16 cellular contexts compared by ENCODE assay signal in the genomic region with DNA sequence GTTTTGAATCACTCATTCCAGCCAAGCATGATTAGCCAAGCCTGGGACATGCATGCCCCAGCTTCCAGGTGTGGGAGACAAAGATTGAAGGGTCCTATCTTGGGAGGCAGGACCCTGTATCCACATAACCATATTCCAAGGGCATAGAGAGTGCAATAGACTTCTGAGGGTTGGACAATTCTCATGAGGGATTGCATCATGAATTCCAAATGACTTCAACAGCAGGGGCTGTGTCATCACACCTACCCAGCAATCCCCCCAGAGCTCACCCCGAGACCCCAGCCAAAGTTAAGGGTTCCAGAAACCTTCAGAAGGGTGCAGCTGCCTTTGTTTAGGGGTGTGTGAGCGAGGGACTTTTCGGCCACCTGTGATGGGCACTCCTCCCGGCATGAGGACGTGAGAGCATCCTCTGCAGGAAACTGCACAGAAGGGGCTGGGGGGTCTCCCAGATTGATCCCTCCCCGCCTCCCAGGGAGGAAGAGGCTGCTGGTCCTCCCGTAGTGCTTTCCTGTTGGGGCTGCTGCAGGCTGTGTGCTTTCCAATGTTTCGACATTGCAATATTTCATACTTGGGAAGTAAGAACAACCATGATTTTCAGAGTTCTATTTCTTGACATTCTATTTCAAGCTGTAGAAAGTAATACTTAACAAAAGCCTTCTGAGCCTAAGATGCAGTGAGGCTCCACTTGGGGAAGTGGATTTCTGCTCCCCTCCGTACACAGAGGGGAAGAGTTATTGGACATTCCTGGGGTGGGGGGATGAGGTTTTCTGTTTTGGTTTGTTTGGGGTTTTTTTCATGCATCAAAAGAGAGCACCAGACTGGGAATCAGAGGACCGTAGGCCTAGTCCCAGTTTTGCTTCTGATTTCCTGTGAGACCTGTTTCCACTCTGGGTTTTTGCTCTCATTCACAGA. TPM values are rescaled to one million over a fixed set of nuclear protein-coding genes. Genes with fewer than 3 reads are reported as not detected.
A peak's percentile ranks its signal among the peaks of the same experiment; 100 is the strongest.
DNase-seq lines count a peak whose midpoint lies in the region; ATAC-seq, FAIRE-seq and TF ChIP-seq lines count a peak whose summit lies in the region.
"Had no signal": no experiment of that assay in that cellular context is flagged by ENCODE, and none has a peak within 500 bp of the region (broad histone marks: within the 10 kb centered on the region; RNA-seq: fewer than 3 reads in every experiment).

No MANE protein-coding gene starts in this region.

- H3K27me3 ChIP-seq in keratinocyte (ENCODE audit: control insufficient read depth, extremely low read depth, insufficient read depth, low read length) (no peaks in the 10 kb centered on the region), MM.1S (replicated peaks; ENCODE audit: insufficient read depth, low read length) (no peaks in the 10 kb centered on the region)
- H3K27me3 ChIP-seq: BE2C had no signal

- H3K4me1 ChIP-seq in keratinocyte (ENCODE audit: control insufficient read depth, extremely low read depth, insufficient read depth, low read length) (peaks cover 20% of the 10 kb centered on the region), MM.1S (ENCODE audit: low read length) (no peaks in the 10 kb centered on the region)
- H3K4me1 ChIP-seq: BE2C had no signal

- H3K9me3 ChIP-seq in SK-N-MC (ENCODE audit: low read depth, low read length) (no peaks in the 10 kb centered on the region), keratinocyte (ENCODE audit: control insufficient read depth, low read depth, low read length) (no peaks in the 10 kb centered on the region), MM.1S (replicated peaks; ENCODE audit: insufficient read depth, low read length) (no peaks in the 10 kb centered on the region)
- H3K9me3 ChIP-seq: BE2C had no signal

- H3K27ac ChIP-seq in SK-N-MC (peak overlapping the region; percentile 57; the same call in 1 of the 2 replicates), keratinocyte (ENCODE audit: control insufficient read depth, insufficient read depth, low read length) (no peak overlapping the region), MM.1S (ENCODE audit: low read length) (no peak overlapping the region)

- H3K9me1 ChIP-seq in keratinocyte (ENCODE audit: control insufficient read depth, extremely low read depth, insufficient read depth, low read length): no peaks in the 10 kb centered on the region

- H3K4me1 Mint-ChIP-seq in progenitor cell of endocrine pancreas (ENCODE audit: low read depth): peaks cover 4% of the 10 kb centered on the region
- peaks cover under 1% of the 10 kb centered on the region for H3K4me1 Mint-ChIP-seq in activated T-cell treated with anti-CD3 and anti-CD28 coated beads, Interleukin-2, amount 50 U/mL, for 72 hours (ENCODE audit: low read depth)

- ATAC-seq in SK-N-SH treated with all-trans-retinoic acid at 6 μM for 48 hours: no peak
- ATAC-seq in activated T-cell treated with anti-CD3 and anti-CD28 coated beads, Interleukin-2, amount 50 U/mL, for 72 hours (replicated peaks in 1 of 2): no peak
- ATAC-seq: HCT116 had no signal

- no peaks in the 10 kb centered on the region for H3K27me3 Mint-ChIP-seq in progenitor cell of endocrine pancreas
- peaks cover 5% of the 10 kb centered on the region for H3K27me3 Mint-ChIP-seq in activated T-cell treated with anti-CD3 and anti-CD28 coated beads, Interleukin-2, amount 50 U/mL, for 72 hours (ENCODE audit: low read depth)

- peaks cover 2% of the 10 kb centered on the region for H3K36me3 Mint-ChIP-seq in progenitor cell of endocrine pancreas (ENCODE audit: insufficient read depth)
- no peaks in the 10 kb centered on the region for H3K36me3 Mint-ChIP-seq in activated T-cell treated with anti-CD3 and anti-CD28 coated beads, Interleukin-2, amount 50 U/mL, for 72 hours (ENCODE audit: insufficient read depth in 2 of 2)

- H3K4me2 ChIP-seq in keratinocyte (ENCODE audit: control insufficient read depth, extremely low read depth, insufficient read depth, low read depth, low read length): no peak overlapping the region
- H3K4me2 ChIP-seq in MM.1S (ENCODE audit: low read depth, low read length): no peak overlapping the region

- H3K4me3 ChIP-seq in SK-N-MC: no peak overlapping the region
- H3K4me3 ChIP-seq in keratinocyte (ENCODE audit: control insufficient read depth in 2 of 3, extremely low read depth in 1 of 3, insufficient read depth in 2 of 3, low read depth in 1 of 3, low read length in 3 of 3): no peak overlapping the region
- no peak overlapping the region for H3K4me3 ChIP-seq in MM.1S (ENCODE audit: low read length)

- H3K4me3 Mint-ChIP-seq in progenitor cell of endocrine pancreas (ENCODE audit: low read depth): no peak overlapping the region
- H3K4me3 Mint-ChIP-seq in activated T-cell treated with anti-CD3 and anti-CD28 coated beads, Interleukin-2, amount 50 U/mL, for 72 hours: no peak overlapping the region

- H2AFZ ChIP-seq in keratinocyte (ENCODE audit: control insufficient read depth, low read length): no peak overlapping the region
- H2AFZ ChIP-seq in MM.1S (ENCODE audit: low read length): no peak overlapping the region

- H3K79me2 ChIP-seq in keratinocyte (ENCODE audit: control insufficient read depth, insufficient read depth, low read length) (no peaks in the 10 kb centered on the region), MM.1S (ENCODE audit: low read length) (no peaks in the 10 kb centered on the region)

- DNase-seq in GM03348 (ENCODE audit: low spot score): peak; percentile 5
- DNase-seq in SK-N-MC (ENCODE audit: low read depth, low spot score): no peak
- no peak for DNase-seq in keratinocyte (ENCODE audit: low read depth, low spot score)
- no peak for DNase-seq in progenitor cell of endocrine pancreas (ENCODE audit: low spot score, unreplicated experiment)
- no peak for DNase-seq in MM.1S
- no peak for DNase-seq in SIG-M5 (lab: John Stamatoyannopoulos, UW)
- no peak for DNase-seq in activated T-cell treated with anti-CD3 and anti-CD28 coated beads, Interleukin-2, amount 50 U/mL, for 72 hours
- DNase-seq: BE2C, DMS 273 treated with DMSO at 0.1 percent for 48 hours, NCI-H1436 treated with DMSO at 0.1 percent for 48 hours, NCI-H2081 treated with DMSO at 0.1 percent for 48 hours, NCI-H2227 treated with DMSO at 0.1 percent for 48 hours, NCI-H526 had no signal

- dilution Hi-C loops in keratinocyte (cut with MboI; ENCODE audit: extremely low pct_ligation_motif_present, low sequenced_read_pairs): no loop called here

- no peaks in the 10 kb centered on the region for H3K9me2 ChIP-seq in MM.1S (replicated peaks; ENCODE audit: insufficient read depth, low read length)

- H3K9me3 Mint-ChIP-seq in progenitor cell of endocrine pancreas (ENCODE audit: low read depth): no peaks in the 10 kb centered on the region
- H3K9me3 Mint-ChIP-seq in activated T-cell treated with anti-CD3 and anti-CD28 coated beads, Interleukin-2, amount 50 U/mL, for 72 hours: no peaks in the 10 kb centered on the region

- no peaks in the 10 kb centered on the region for H3F3A ChIP-seq in MM.1S (ENCODE audit: insufficient read depth, low read length)

- TF ChIP-seq CTCF in keratinocyte (optimal IDR thresholded peaks at IDR 0.05 in 1 of 3, IDR thresholded peaks at IDR 0.05 in 1 of 3, conservative IDR thresholded peaks at IDR 0.05 in 1 of 3; ENCODE audit: extremely low read depth in 1 of 3, insufficient read depth in 2 of 3, low read length in 3 of 3): no peak
- TF ChIP-seq CTCF in progenitor cell of endocrine pancreas (IDR thresholded peaks at IDR 0.05; ENCODE audit: unreplicated experiment): no peak
- no peak for TF ChIP-seq CTCF in MM.1S (IDR thresholded peaks at IDR 0.05; ENCODE audit: low read length)

- H3K27ac Mint-ChIP-seq in progenitor cell of endocrine pancreas: peak overlapping the region; percentile 70
- no peak overlapping the region for H3K27ac Mint-ChIP-seq in activated T-cell treated with anti-CD3 and anti-CD28 coated beads, Interleukin-2, amount 50 U/mL, for 72 hours

- peak; percentile 36 for FAIRE-seq in keratinocyte (lab: Jason Lieb, UNC)
- FAIRE-seq: GM18507 had no signal

- H4K20me1 ChIP-seq in keratinocyte (ENCODE audit: control insufficient read depth, extremely low read depth, insufficient read depth, low read length) (no peaks in the 10 kb centered on the region), MM.1S (ENCODE audit: insufficient read depth, low read length) (no peaks in the 10 kb centered on the region)

- H3K36me3 ChIP-seq in SK-N-MC (ENCODE audit: insufficient read depth, low read length) (no peaks in the 10 kb centered on the region), keratinocyte (ENCODE audit: control insufficient read depth in 2 of 2, extremely low read depth in 1 of 2, insufficient read depth in 2 of 2, low read length in 2 of 2) (no peaks in the 10 kb centered on the region), MM.1S (replicated peaks; ENCODE audit: insufficient read depth, low read length) (no peaks in the 10 kb centered on the region)
- H3K36me3 ChIP-seq: BE2C had no signal

- H3K9ac ChIP-seq in SK-N-MC (ENCODE audit: insufficient read length) (no peak overlapping the region), keratinocyte (ENCODE audit: control insufficient read depth, extremely low read depth, insufficient read depth, low read length) (no peak overlapping the region), MM.1S (ENCODE audit: low read length) (no peak overlapping the region)

TF ChIP-seq in SK-N-SH treated with all-trans-retinoic acid at 6 μM for 48 hours, 23 proteins besides CTCF, POLR2A, EP300 and RAD21 (continues in another document):
- TF ChIP-seq, protein P1, sequence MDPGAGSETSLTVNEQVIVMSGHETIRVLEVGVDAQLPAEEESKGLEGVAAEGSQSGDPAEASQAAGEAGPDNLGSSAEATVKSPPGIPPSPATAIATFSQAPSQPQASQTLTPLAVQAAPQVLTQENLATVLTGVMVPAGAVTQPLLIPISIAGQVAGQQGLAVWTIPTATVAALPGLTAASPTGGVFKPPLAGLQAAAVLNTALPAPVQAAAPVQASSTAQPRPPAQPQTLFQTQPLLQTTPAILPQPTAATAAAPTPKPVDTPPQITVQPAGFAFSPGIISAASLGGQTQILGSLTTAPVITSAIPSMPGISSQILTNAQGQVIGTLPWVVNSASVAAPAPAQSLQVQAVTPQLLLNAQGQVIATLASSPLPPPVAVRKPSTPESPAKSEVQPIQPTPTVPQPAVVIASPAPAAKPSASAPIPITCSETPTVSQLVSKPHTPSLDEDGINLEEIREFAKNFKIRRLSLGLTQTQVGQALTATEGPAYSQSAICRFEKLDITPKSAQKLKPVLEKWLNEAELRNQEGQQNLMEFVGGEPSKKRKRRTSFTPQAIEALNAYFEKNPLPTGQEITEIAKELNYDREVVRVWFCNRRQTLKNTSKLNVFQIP (CRISPR knock-in tag; IDR thresholded peaks at IDR 0.05; ENCODE audit: borderline replicate concordance, low read depth): no peak
- TF ChIP-seq OSR1 (CRISPR knock-in tag; IDR thresholded peaks at IDR 0.05): no peak

RNA-seq across cellular contexts. Expression of gene PITPNM3, which starts 13.3 kb away (rescaled TPM):
- polyA plus RNA-seq in keratinocyte: 7.7 to 13.6 TPM (median 8.3 TPM) in 3 replicates
- 4.5 TPM for polyA plus RNA-seq in keratinocyte (2011; ENCODE audit: low read depth)
- 7.1 and 10.9 TPM in 2 replicates for polyA plus RNA-seq in keratinocyte (2011; cell fraction: cytosol; rRNA removed)
- 19.5 and 25.2 TPM in 2 replicates for polyA plus RNA-seq in keratinocyte (2011; cell fraction: nucleus; rRNA removed)
- 9.0 and 9.4 TPM in 2 replicates for polyA plus RNA-seq in keratinocyte (2012; ENCODE audit: low replicate concordance)
- polyA minus RNA-seq in keratinocyte: 11.0 to 20.7 TPM (median 16.5 TPM) in 3 replicates
- 16.3 TPM for polyA minus RNA-seq in keratinocyte (2011; cell fraction: cytosol; rRNA and poly(A)+ RNA removed)
- 15.8 and 17.8 TPM in 2 replicates for polyA minus RNA-seq in keratinocyte (2011; cell fraction: nucleus; rRNA and poly(A)+ RNA removed)
- total RNA-seq in progenitor cell of endocrine pancreas: 2.8 and 3.3 TPM in 2 replicates
- under 1 TPM; 0.70 to 0.81 TPM for total RNA-seq in activated T-cell treated with anti-CD3 and anti-CD28 coated beads, Interleukin-2, amount 50 U/mL, for 72 hours
